Comparison of ENCODE assay signal across 8 cellular contexts in the genomic region with DNA sequence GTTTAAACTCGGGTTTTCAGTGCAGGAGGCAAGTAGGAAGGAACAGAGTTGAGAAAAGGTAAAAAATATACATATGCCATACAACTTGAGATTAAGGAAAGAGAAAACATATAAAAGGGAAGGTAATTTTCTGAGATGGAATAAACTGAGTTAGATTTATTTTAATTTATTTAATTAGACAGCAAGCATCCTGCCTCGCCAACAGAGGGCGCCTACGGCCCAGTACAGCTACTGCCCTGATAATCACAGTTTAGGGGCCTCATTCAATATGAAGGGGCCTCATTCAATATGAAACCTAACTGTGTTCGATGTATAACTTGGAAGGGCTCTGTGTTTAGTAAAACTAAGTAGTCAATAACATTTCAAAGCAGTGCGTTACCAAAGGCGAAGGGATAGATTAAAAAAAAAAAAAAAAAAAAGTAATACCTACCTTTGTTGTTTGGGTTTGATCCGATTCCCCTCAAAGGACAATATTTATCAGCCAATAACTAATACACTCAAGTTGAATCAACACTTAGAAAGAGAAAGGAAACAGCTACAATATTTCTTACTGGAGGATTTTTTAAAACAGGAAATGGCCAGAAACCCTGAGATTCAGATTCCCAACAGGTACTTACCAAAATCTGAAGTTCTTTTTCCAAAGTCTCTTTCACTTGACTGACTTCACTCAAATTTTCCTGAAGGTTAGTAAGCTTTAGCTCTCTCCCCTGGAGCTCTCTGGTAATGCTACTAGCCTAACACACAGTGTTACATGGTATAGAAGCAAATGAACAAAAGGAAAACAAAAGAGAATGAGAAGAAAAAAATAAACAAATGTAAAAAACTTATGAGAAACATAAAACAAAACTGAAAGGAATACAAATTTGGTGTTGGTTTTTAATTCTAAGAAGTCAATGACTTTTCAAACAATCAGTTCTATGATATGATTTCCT.
A peak's percentile ranks its signal among the peaks of the same experiment; 100 is the strongest.
DNase-seq lines count a peak whose midpoint lies in the region; ATAC-seq and TF ChIP-seq lines count a peak whose summit lies in the region.

No MANE protein-coding gene starts in this region.

- H3K27me3 ChIP-seq in Caco-2 (replicated peaks; ENCODE audit: control insufficient read depth, insufficient read depth, low read length) (no peaks in the 10 kb centered on the region), upper lobe of left lung (no peaks in the 10 kb centered on the region)

- H3K9me3 Mint-ChIP-seq in Caco-2 (ENCODE audit: unreplicated experiment) = no peaks in the 10 kb centered on the region
- H3K9me3 Mint-ChIP-seq in T-helper 2 cell treated with Interferon-gamma antibody and Interleukin-4, amounts not matched to agents 5 μg/mL and 100 μg/mL, for 36 hours = no peaks in the 10 kb centered on the region
- no peaks in the 10 kb centered on the region for H3K9me3 Mint-ChIP-seq in mesothelial cell of epicardium

- peaks cover 54% of the 10 kb centered on the region for H3K36me3 Mint-ChIP-seq in Caco-2 (ENCODE audit: insufficient read depth, unreplicated experiment)
- H3K36me3 Mint-ChIP-seq in T-helper 2 cell treated with Interferon-gamma antibody and Interleukin-4, amounts not matched to agents 5 μg/mL and 100 μg/mL, for 36 hours (ENCODE audit: low read depth) = peaks cover 31% of the 10 kb centered on the region
- peaks cover 32% of the 10 kb centered on the region for H3K36me3 Mint-ChIP-seq in mesothelial cell of epicardium

- H3K27ac Mint-ChIP-seq in Caco-2 (ENCODE audit: unreplicated experiment) (no peak overlapping the region), mesothelial cell of epicardium (no peak overlapping the region)
- H3K27ac Mint-ChIP-seq in T-helper 2 cell treated with Interferon-gamma antibody and Interleukin-4, amounts not matched to agents 5 μg/mL and 100 μg/mL, for 36 hours = peak overlapping the region; percentile 80

- H3K36me3 ChIP-seq in Caco-2 (ENCODE audit: control insufficient read depth, insufficient read depth, low read length) (no peaks in the 10 kb centered on the region; the same call in 1 of the 2 replicates), upper lobe of left lung (peaks cover 25 to 85% (median 54%) of the 10 kb centered on the region in 4 donors)

- POLR2A ChIA-PET in Caco-2 (lab: Charles Lee) = no interaction called here

- intact Hi-C loops in Caco-2 (cut with micrococcal nuclease; ENCODE audit: unreplicated experiment) = loop anchor here (1.0 kb wide), 1 partner anchor 20 kb away; no protein-coding TSS in a partner anchor

- DNase-seq in Caco-2 (peak in 1 of 2 experiments; percentile 51), T47D (ENCODE audit: low read depth in 1 of 2, low spot score in 1 of 2) (peak; percentile 29 to 39), mesothelial cell of epicardium (ENCODE audit: low spot score in 2 of 2, unreplicated experiment in 2 of 2) (no peak), upper lobe of left lung (no peak), GF-D8 (lab: John Stamatoyannopoulos, UW) (no peak)
- peak; percentile 44 for DNase-seq in Jurkat, Clone E6-1 (ENCODE audit: low read depth, low spot score)
- DNase-seq in T-helper 2 cell treated with Interferon-gamma antibody and Interleukin-4, amounts not matched to agents 5 μg/mL and 100 μg/mL, for 36 hours (ENCODE audit: low spot score) = peak; percentile 27

- WGBS in upper lobe of left lung, 2 donors = 80 to 86% methylated on average over 8 of the region's 8 CpGs

- TF ChIP-seq POLR2A in upper lobe of left lung (IDR thresholded peaks at IDR 0.05) = no peak

- H3K4me3 ChIP-seq in Caco-2 (ENCODE audit: low read depth, low read length) (no peak overlapping the region), upper lobe of left lung (no peak overlapping the region)
- H3K4me3 ChIP-seq in Jurkat, Clone E6-1 (ENCODE audit: low read length) = no peak overlapping the region

- H3K4me3 Mint-ChIP-seq in Caco-2 (ENCODE audit: unreplicated experiment) (no peak overlapping the region), mesothelial cell of epicardium (no peak overlapping the region)
- H3K4me3 Mint-ChIP-seq in T-helper 2 cell treated with Interferon-gamma antibody and Interleukin-4, amounts not matched to agents 5 μg/mL and 100 μg/mL, for 36 hours = no peak overlapping the region

- TF ChIP-seq EP300 in upper lobe of left lung (IDR thresholded peaks at IDR 0.05) = no peak

- CTCF ChIA-PET in Caco-2 (lab: Charles Lee) = interaction anchor here (0.5 to 1.2 kb wide), 2 partner anchors 55 to 70 kb away, joined by 3 read pairs; no protein-coding TSS in a partner anchor

- in situ Hi-C loops in T47D (cut with HindIII; ENCODE audit: low pct_unique_long_range_greater_than_20kb, low sequenced_read_pairs) = no loop called here

- H3K27ac ChIP-seq in upper lobe of left lung = no peak overlapping the region

- H3K4me1 ChIP-seq in Caco-2 = no peaks in the 10 kb centered on the region
- H3K4me1 ChIP-seq in upper lobe of left lung = no peaks in the 10 kb centered on the region

- no peaks in the 10 kb centered on the region for H3K4me1 Mint-ChIP-seq in Caco-2 (ENCODE audit: low read depth, unreplicated experiment)
- peaks cover 12% of the 10 kb centered on the region for H3K4me1 Mint-ChIP-seq in T-helper 2 cell treated with Interferon-gamma antibody and Interleukin-4, amounts not matched to agents 5 μg/mL and 100 μg/mL, for 36 hours (ENCODE audit: low read depth)
- H3K4me1 Mint-ChIP-seq in mesothelial cell of epicardium = no peaks in the 10 kb centered on the region

- H3K27me3 Mint-ChIP-seq in Caco-2 (ENCODE audit: insufficient read depth, unreplicated experiment) (no peaks in the 10 kb centered on the region), mesothelial cell of epicardium (ENCODE audit: low read depth) (no peaks in the 10 kb centered on the region)
- no peaks in the 10 kb centered on the region for H3K27me3 Mint-ChIP-seq in T-helper 2 cell treated with Interferon-gamma antibody and Interleukin-4, amounts not matched to agents 5 μg/mL and 100 μg/mL, for 36 hours (ENCODE audit: low read depth)

- no peaks in the 10 kb centered on the region for H3K9me3 ChIP-seq in Caco-2
- no peaks in the 10 kb centered on the region for H3K9me3 ChIP-seq in upper lobe of left lung

- ATAC-seq in upper lobe of left lung (ENCODE audit: low FRiP score in 2 of 2) (no peak), GM19351 (IDR thresholded peaks at IDR 0.05; ENCODE audit: unreplicated experiment) (no peak)

- TF ChIP-seq CTCF in Caco-2 (IDR thresholded peaks at IDR 0.05; ENCODE audit: insufficient read depth in 1 of 2, low read depth in 1 of 2, low read length in 1 of 2, severe bottlenecking in 1 of 2, unreplicated experiment in 1 of 2) = peak; percentile 76 to 87
- peak; percentile 30 for TF ChIP-seq CTCF in mesothelial cell of epicardium (IDR thresholded peaks at IDR 0.05; ENCODE audit: unreplicated experiment)
- peak in 5 of 6 experiments; percentile 21 to 30 (median 27) for TF ChIP-seq CTCF in upper lobe of left lung (IDR thresholded peaks at IDR 0.05)

- no TSS peak for BruUV-seq in Caco-2 (replicated peaks; lab: Mats Ljungman, UMichigan)

Comparison
In these comparisons a context has a peak if more than half of its experiments do, and no peak if none do; other contexts are left out.
1. DNase-seq: peak in Jurkat, Clone E6-1 (single experiment), T-helper 2 cell treated with Interferon-gamma antibody and Interleukin-4, amounts not matched to agents 5 μg/mL and 100 μg/mL, for 36 hours (single experiment) and T47D (2 of 2); none in mesothelial cell of epicardium (0 of 2), upper lobe of left lung (0 of 2) and GF-D8 (single experiment).
2. CTCF ChIP-seq: peak in every context shown above with its lines; median percentile 82 in Caco-2; 30 in mesothelial cell of epicardium; 27 in upper lobe of left lung.